ENCODE assay signal across 12 cellular contexts in the genomic region with DNA sequence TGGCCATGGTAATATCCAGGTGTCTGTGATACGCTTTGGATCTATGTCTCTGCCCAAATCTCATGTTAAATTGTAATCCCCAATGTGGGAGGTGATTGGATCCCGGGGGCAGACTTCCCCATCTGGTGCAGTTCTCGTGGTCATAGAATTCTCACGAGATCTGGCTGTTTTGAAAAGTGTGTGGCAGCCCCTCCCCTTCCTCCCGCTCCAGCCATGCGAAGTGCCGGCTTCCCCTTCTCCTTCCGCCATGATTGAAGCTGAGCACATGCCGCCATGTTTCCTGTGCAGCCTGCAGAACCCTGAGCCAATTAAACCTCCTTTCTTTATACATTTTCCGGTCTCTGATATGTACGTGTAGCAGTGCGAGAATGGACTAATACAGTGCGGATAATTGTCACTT.
"Had no signal": no experiment of that assay in that cellular context is flagged by ENCODE, and none has a peak within 500 bp of the region (broad histone marks: within the 10 kb centered on the region; RNA-seq: fewer than 3 reads in every experiment).

No MANE protein-coding gene starts in this region.

- ATAC-seq: body of pancreas; effector memory CD8-positive, alpha-beta T cell; left lung had no signal

- DNase-seq: activated CD4-positive, alpha-beta T cell treated with anti-CD3 and anti-CD28 coated beads, Interleukin-2, amount 50 U/mL, for 4 hours; activated naive CD4-positive, alpha-beta T cell treated with anti-CD3 and anti-CD28 coated beads for 36 hours; activated T-cell treated with anti-CD3 and anti-CD28 coated beads, Interleukin-2, amount 50 U/mL, for 1 hour; body of pancreas; caudate nucleus; effector memory CD8-positive, alpha-beta T cell; foreskin fibroblast; occipital lobe; T-helper 2 cell; transverse colon; uterus had no signal
